In the genomic region with DNA sequence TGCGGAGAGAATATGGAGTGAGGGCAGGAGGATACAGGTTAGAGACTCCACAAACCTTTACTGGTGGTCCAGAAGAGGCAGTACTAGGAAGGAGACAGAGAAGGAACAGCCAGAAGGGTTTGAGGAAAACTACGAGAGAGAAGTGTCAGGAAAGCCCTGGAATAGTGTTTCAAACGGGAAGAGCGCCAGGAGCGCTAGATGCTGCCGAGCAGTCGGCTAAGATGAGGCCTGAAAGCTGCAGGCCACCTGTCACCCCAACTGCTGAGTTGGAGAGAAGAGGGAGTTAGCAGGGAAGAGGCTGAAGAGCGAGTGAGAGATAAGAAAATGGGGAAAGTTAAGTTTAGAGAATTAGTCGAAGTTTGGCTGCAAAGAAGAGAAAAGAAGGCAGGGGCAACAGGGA, we compare ENCODE assay signal across 2 cellular contexts.
TF ChIP-seq lines count a peak whose summit lies in the region.

No MANE protein-coding gene starts in this region.

TF ChIP-seq in WTC11, 78 proteins besides CTCF, POLR2A, EP300 and RAD21 (continued from another document):
- TF ChIP-seq ESRRA (CRISPR knock-in tag; IDR thresholded peaks at IDR 0.05; ENCODE audit: borderline replicate concordance) (no peak), FOXP1 (CRISPR knock-in tag; IDR thresholded peaks at IDR 0.05; ENCODE audit: borderline replicate concordance) (no peak), KAT7 (CRISPR knock-in tag; IDR thresholded peaks at IDR 0.05; ENCODE audit: borderline replicate concordance) (no peak), MYBL2 (CRISPR knock-in tag; IDR thresholded peaks at IDR 0.05) (no peak), USF2 (CRISPR knock-in tag; IDR thresholded peaks at IDR 0.05) (no peak), IRF2 (CRISPR knock-in tag; IDR thresholded peaks at IDR 0.05; ENCODE audit: borderline replicate concordance, low read depth) (no peak), GABPB1 (CRISPR knock-in tag; IDR thresholded peaks at IDR 0.05) (no peak), JUN (CRISPR knock-in tag; IDR thresholded peaks at IDR 0.05) (no peak), NFATC4 (CRISPR knock-in tag; IDR thresholded peaks at IDR 0.05) (no peak), FOXP4 (CRISPR knock-in tag; IDR thresholded peaks at IDR 0.05) (no peak), HMGA2 (CRISPR knock-in tag; IDR thresholded peaks at IDR 0.05) (no peak)
- TF ChIP-seq, protein P1, sequence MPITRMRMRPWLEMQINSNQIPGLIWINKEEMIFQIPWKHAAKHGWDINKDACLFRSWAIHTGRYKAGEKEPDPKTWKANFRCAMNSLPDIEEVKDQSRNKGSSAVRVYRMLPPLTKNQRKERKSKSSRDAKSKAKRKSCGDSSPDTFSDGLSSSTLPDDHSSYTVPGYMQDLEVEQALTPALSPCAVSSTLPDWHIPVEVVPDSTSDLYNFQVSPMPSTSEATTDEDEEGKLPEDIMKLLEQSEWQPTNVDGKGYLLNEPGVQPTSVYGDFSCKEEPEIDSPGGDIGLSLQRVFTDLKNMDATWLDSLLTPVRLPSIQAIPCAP (CRISPR knock-in tag; IDR thresholded peaks at IDR 0.05): no peak
- TF ChIP-seq, protein P2, sequence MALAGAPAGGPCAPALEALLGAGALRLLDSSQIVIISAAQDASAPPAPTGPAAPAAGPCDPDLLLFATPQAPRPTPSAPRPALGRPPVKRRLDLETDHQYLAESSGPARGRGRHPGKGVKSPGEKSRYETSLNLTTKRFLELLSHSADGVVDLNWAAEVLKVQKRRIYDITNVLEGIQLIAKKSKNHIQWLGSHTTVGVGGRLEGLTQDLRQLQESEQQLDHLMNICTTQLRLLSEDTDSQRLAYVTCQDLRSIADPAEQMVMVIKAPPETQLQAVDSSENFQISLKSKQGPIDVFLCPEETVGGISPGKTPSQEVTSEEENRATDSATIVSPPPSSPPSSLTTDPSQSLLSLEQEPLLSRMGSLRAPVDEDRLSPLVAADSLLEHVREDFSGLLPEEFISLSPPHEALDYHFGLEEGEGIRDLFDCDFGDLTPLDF (CRISPR knock-in tag; IDR thresholded peaks at IDR 0.05): no peak
- TF ChIP-seq, protein P3, sequence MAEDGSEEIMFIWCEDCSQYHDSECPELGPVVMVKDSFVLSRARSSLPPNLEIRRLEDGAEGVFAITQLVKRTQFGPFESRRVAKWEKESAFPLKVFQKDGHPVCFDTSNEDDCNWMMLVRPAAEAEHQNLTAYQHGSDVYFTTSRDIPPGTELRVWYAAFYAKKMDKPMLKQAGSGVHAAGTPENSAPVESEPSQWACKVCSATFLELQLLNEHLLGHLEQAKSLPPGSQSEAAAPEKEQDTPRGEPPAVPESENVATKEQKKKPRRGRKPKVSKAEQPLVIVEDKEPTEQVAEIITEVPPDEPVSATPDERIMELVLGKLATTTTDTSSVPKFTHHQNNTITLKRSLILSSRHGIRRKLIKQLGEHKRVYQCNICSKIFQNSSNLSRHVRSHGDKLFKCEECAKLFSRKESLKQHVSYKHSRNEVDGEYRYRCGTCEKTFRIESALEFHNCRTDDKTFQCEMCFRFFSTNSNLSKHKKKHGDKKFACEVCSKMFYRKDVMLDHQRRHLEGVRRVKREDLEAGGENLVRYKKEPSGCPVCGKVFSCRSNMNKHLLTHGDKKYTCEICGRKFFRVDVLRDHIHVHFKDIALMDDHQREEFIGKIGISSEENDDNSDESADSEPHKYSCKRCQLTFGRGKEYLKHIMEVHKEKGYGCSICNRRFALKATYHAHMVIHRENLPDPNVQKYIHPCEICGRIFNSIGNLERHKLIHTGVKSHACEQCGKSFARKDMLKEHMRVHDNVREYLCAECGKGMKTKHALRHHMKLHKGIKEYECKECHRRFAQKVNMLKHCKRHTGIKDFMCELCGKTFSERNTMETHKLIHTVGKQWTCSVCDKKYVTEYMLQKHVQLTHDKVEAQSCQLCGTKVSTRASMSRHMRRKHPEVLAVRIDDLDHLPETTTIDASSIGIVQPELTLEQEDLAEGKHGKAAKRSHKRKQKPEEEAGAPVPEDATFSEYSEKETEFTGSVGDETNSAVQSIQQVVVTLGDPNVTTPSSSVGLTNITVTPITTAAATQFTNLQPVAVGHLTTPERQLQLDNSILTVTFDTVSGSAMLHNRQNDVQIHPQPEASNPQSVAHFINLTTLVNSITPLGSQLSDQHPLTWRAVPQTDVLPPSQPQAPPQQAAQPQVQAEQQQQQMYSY (CRISPR knock-in tag; IDR thresholded peaks at IDR 0.05): no peak

TF ChIP-seq in liver, 16 proteins besides CTCF, POLR2A, EP300 and RAD21 (continued from another document):
- TF ChIP-seq, protein P4, sequence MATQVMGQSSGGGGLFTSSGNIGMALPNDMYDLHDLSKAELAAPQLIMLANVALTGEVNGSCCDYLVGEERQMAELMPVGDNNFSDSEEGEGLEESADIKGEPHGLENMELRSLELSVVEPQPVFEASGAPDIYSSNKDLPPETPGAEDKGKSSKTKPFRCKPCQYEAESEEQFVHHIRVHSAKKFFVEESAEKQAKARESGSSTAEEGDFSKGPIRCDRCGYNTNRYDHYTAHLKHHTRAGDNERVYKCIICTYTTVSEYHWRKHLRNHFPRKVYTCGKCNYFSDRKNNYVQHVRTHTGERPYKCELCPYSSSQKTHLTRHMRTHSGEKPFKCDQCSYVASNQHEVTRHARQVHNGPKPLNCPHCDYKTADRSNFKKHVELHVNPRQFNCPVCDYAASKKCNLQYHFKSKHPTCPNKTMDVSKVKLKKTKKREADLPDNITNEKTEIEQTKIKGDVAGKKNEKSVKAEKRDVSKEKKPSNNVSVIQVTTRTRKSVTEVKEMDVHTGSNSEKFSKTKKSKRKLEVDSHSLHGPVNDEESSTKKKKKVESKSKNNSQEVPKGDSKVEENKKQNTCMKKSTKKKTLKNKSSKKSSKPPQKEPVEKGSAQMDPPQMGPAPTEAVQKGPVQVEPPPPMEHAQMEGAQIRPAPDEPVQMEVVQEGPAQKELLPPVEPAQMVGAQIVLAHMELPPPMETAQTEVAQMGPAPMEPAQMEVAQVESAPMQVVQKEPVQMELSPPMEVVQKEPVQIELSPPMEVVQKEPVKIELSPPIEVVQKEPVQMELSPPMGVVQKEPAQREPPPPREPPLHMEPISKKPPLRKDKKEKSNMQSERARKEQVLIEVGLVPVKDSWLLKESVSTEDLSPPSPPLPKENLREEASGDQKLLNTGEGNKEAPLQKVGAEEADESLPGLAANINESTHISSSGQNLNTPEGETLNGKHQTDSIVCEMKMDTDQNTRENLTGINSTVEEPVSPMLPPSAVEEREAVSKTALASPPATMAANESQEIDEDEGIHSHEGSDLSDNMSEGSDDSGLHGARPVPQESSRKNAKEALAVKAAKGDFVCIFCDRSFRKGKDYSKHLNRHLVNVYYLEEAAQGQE (IDR thresholded peaks at IDR 0.05): no peak
- no peak for TF ChIP-seq TAF1 (conservative IDR thresholded peaks at IDR 0.05)
- no peak for TF ChIP-seq SP1 (IDR thresholded peaks at IDR 0.05)
- TF ChIP-seq YY1 (IDR thresholded peaks at IDR 0.05): no peak
